In the genomic region with DNA sequence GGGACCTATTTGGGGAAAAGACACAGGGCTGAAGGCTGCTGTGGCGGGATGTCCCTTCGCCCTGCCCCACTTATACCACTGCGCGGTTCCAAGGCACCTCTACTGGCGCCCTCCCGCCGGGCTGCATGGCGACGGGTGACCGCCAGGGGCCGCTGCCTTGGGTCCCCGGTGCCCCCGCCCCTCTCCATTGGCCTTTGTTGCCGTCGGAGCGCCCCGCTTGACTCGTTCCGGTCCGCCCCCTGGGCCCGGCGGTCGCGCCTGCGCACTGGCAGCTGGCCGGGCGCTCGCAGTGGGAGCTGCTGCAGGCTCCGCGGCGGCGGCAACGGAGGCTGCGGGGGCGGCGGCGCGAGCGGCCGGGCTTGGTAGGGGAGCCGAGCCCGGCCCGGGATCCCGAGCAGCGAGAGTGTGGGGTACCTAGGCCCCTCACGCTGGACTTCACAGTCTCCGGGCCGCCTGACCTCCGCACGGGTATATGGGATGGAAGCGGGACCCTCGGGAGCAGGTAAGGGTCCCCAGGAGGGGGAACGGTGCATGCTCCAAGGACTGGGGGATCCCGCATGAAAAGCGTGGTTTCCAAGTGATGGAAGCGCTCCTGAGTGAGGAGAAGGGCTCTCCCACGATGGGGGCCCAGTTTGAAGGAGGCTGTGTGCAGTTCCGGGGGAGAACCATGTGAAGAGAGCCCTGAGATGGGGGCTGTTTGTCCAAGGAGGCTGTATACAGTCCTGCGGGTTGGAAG, we compare ENCODE assay signal across 1 cellular context.
A peak's percentile ranks its signal among the peaks of the same experiment; 100 is the strongest.
TF ChIP-seq lines count a peak whose summit lies in the region.

AGO1 (plus strand) TSS at position 265 of the 736 bp plus-strand sequence; CDS start at position 478, 213 bp downstream.

TF ChIP-seq in HepG2, 621 proteins besides CTCF, POLR2A, EP300 and RAD21 (continued from another document):
- TF ChIP-seq, protein P1, sequence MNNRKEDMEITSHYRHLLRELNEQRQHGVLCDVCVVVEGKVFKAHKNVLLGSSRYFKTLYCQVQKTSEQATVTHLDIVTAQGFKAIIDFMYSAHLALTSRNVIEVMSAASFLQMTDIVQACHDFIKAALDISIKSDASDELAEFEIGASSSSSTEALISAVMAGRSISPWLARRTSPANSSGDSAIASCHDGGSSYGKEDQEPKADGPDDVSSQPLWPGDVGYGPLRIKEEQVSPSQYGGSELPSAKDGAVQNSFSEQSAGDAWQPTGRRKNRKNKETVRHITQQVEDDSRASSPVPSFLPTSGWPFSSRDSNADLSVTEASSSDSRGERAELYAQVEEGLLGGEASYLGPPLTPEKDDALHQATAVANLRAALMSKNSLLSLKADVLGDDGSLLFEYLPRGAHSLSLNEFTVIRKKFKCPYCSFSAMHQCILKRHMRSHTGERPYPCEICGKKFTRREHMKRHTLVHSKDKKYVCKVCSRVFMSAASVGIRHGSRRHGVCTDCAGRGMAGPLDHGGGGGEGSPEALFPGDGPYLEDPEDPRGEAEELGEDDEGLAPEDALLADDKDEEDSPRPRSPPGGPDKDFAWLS (CRISPR knock-in tag; IDR thresholded peaks at IDR 0.05; ENCODE audit: borderline replicate concordance), result 0 out of 2 replicates have a peak, but pooled peaks have one; percentile 38
- TF ChIP-seq ZNF574 (CRISPR knock-in tag; IDR thresholded peaks at IDR 0.05) (peak; percentile 92), NR0B2 (CRISPR knock-in tag; IDR thresholded peaks at IDR 0.05) (0 out of 2 replicates have a peak, but pooled peaks have one; percentile 26), THRA (CRISPR knock-in tag; IDR thresholded peaks at IDR 0.05; ENCODE audit: borderline replicate concordance) (no peak), HDAC2 (CRISPR knock-in tag; IDR thresholded peaks at IDR 0.05) (peak; percentile 54; the same call in 1 of the 2 replicates), POGK (CRISPR knock-in tag; conservative IDR thresholded peaks at IDR 0.05) (0 out of 2 replicates have a peak, but pooled peaks have one; percentile 61), ZBTB39 (CRISPR knock-in tag; IDR thresholded peaks at IDR 0.05) (no peak), ZNF407 (CRISPR knock-in tag; IDR thresholded peaks at IDR 0.05; ENCODE audit: not compliant biosample characterization) (peak; percentile 18), ZNF768 (CRISPR knock-in tag; IDR thresholded peaks at IDR 0.05) (peak; percentile 27; the same call in 1 of the 2 replicates), HOXA3 (CRISPR knock-in tag; IDR thresholded peaks at IDR 0.05) (peak; percentile 61; the same call in 1 of the 2 replicates), TEAD3 (CRISPR knock-in tag; optimal IDR thresholded peaks at IDR 0.05; ENCODE audit: borderline replicate concordance) (peak; percentile 28), ZNF784 (CRISPR knock-in tag; IDR thresholded peaks at IDR 0.05; ENCODE audit: borderline replicate concordance) (0 out of 2 replicates have a peak, but pooled peaks have one; percentile 78), TAF1 (CRISPR knock-in tag; IDR thresholded peaks at IDR 0.05) (peak; percentile 29), MXI1 (IDR thresholded peaks at IDR 0.05; ENCODE audit: borderline replicate concordance, low read depth, low read length) (peak; percentile 70; the same call in 1 of the 3 replicates), SNRNP70 (IDR thresholded peaks at IDR 0.05; ENCODE audit: low read depth, low read length) (no peak), STAG1 (CRISPR knock-in tag; IDR thresholded peaks at IDR 0.05) (peak; percentile 50), ZMYM3 (CRISPR knock-in tag; IDR thresholded peaks at IDR 0.05) (peak; percentile 65; the same call in 1 of the 2 replicates), ZNF451 (CRISPR knock-in tag; IDR thresholded peaks at IDR 0.05) (no peak)
